23 cellular contexts compared by ENCODE assay signal in genomic region chr18:60982296-60982695, GRCh38.
"Had no signal": no experiment of that assay in that cellular context is flagged by ENCODE, and none has a peak within 500 bp of the region (broad histone marks: within the 10 kb centered on the region; RNA-seq: fewer than 3 reads in every experiment).

No MANE protein-coding gene starts in this region.

- H3K4me1 Mint-ChIP-seq: memory B cell; natural killer cell; stimulated activated memory B cell treated with anti-CD40 and anti-IgM and Interleukin-4, amounts not matched to agents 10 μg/mL and 1 μg/mL and 100 μg/mL, for 72 hours had no signal

- ATAC-seq: esophagus mucosa; gastrocnemius medialis; left lobe of liver; natural killer cell; pancreas; stimulated activated memory B cell treated with anti-CD40 and anti-IgM and Interleukin-4, amounts not matched to agents 10 μg/mL and 1 μg/mL and 100 μg/mL, for 72 hours; stimulated activated naive CD8-positive, alpha-beta T cell treated with anti-CD3 and anti-CD28 coated beads, Interleukin-15, Interleukin-2, amounts not matched to agents 100 U/mL and 50 U/mL, for 24 hours had no signal

- DNase-seq: effector CD4-positive, alpha-beta T cell; foreskin fibroblast; gastrocnemius medialis; head of caudate nucleus; kidney; natural killer cell; pancreas; retina; spleen; stimulated activated CD4-positive, alpha-beta T cell treated with anti-CD3 and anti-CD28 coated beads, Interleukin-4, amount 100 ng/mL, for 4 hours; stimulated activated naive CD8-positive, alpha-beta T cell treated with anti-CD3 and anti-CD28 coated beads, Interleukin-15, Interleukin-2, amounts not matched to agents 100 U/mL and 50 U/mL, for 24 hours; substantia nigra; upper lobe of left lung had no signal

- H3K27me3 Mint-ChIP-seq: memory B cell; stimulated activated memory B cell treated with anti-CD40 and anti-IgM and Interleukin-4, amounts not matched to agents 10 μg/mL and 1 μg/mL and 100 μg/mL, for 72 hours had no signal

- H3K4me3 Mint-ChIP-seq: memory B cell; natural killer cell; neural crest cell; stimulated activated memory B cell treated with anti-CD40 and anti-IgM and Interleukin-4, amounts not matched to agents 10 μg/mL and 1 μg/mL and 100 μg/mL, for 72 hours had no signal

- H3K27ac Mint-ChIP-seq: memory B cell; natural killer cell; stimulated activated memory B cell treated with anti-CD40 and anti-IgM and Interleukin-4, amounts not matched to agents 10 μg/mL and 1 μg/mL and 100 μg/mL, for 72 hours had no signal

- H3K27ac ChIP-seq: coronary artery, epithelial cell of prostate, gastrocnemius medialis, neutrophil, pancreas, skin epidermis, spleen, tibial nerve, upper lobe of left lung had no signal

- H3K36me3 Mint-ChIP-seq: memory B cell; natural killer cell; stimulated activated memory B cell treated with anti-CD40 and anti-IgM and Interleukin-4, amounts not matched to agents 10 μg/mL and 1 μg/mL and 100 μg/mL, for 72 hours had no signal
